8 cellular contexts compared by ENCODE assay signal in the genomic region with DNA sequence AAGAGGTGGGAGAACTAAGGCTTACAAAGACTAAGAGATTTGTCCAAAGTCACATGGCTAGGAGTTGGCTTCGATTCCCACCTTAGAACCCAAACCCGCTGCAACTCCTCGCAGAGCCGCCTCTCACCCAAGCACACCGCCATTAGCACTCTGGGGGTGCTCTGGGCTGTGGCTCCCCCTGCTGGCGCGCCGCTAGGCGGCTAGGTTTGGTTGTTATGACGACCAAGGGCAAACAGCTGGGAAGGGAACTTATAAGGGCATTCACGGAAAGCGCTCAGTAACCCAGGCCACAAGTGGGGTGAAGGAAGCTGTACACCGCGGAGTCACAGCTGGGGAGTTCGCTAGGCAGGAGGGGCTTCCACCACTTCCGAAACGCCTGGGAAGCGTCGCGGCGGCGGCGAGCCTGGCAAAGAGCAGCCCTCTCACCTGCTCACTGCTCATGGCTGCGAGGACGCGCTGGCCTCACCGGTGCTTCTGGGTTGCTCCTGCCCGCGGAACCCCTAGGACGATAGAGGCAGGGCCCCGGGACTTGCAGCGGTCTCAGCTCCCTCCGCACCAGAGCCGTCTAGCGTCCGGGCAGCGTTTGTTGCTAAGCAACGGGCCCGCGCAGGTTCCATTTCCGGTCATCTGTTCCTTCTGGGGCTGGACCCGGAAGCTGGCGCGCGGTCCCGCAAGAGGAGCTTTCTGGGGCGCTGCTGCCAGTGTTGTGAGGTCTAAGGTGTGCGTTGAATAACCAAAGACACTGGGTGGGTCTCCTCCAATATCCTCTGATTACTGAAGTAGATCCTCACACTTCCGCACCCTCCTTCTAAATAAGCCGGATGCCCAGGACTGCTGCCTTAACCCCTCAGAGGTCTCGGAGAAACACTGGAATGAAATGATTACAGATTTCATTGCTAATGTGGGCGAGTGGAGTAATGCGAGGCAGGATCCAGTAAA. TPM values are rescaled to one million over a fixed set of nuclear protein-coding genes. Genes with fewer than 3 reads are reported as not detected.
DNase-seq lines count a peak whose midpoint lies in the region; ATAC-seq, FAIRE-seq and TF ChIP-seq lines count a peak whose summit lies in the region.

A gene (minus strand): TSS at position 567 of the 939 bp plus-strand sequence. CDS start 126 bp downstream, at position 441.

- peaks cover 17% of the 10 kb centered on the region for H3K27me3 ChIP-seq in HUES6 (ENCODE audit: control insufficient read depth, insufficient read depth, low read length)
- H3K27me3 ChIP-seq in NT2/D1 (ENCODE audit: insufficient read depth, insufficient read length) = no peaks in the 10 kb centered on the region
- peaks cover 17 to 41% of the 10 kb centered on the region in 2 experiments for H3K27me3 ChIP-seq in endothelial cell of umbilical vein (ENCODE audit: control insufficient read depth in 2 of 2, insufficient read depth in 2 of 2, low read length in 2 of 2)

- CTCF ChIA-PET in endothelial cell of umbilical vein (lab: Charles Lee) = interaction anchor here (0.8 to 3.6 kb wide), 25 partner anchors 9 to 1522 kb away, joined by 3 to 42 read pairs (median 7); a partner anchor contains a TSS

- TSS peak; percentile 78 for BruUV-seq in endothelial cell of umbilical vein (replicated peaks; lab: Mats Ljungman, UMichigan)

- peak; percentile 83 for DNase-seq in D341Med (ENCODE audit: low spot score)
- peak; percentile 77 for DNase-seq in NT2/D1 (ENCODE audit: low read depth, low spot score)
- DNase-seq in activated CD8-positive, alpha-beta memory T cell treated with anti-CD3 and anti-CD28 coated beads, Interleukin-2, amount 50 U/mL, for 4 hours = peak; percentile 91
- peak; percentile 86 for DNase-seq in endothelial cell of umbilical vein (ENCODE audit: low read depth, low spot score)
- DNase-seq in mesothelial cell of epicardium (ENCODE audit: low spot score in 2 of 2, unreplicated experiment in 2 of 2) = peak; percentile 68 to 86
- DNase-seq in stimulated activated CD8-positive, alpha-beta memory T cell treated with anti-CD3 and anti-CD28 coated beads, Interleukin-15, amount 100 ng/mL, for 4 hours (ENCODE audit: low read depth in 2 of 2) = peak; percentile 73 to 76

- H3K9ac ChIP-seq in HUES6 (ENCODE audit: low read length) (peak within 1 kb of the TSS; percentile 68), NT2/D1 (ENCODE audit: insufficient read length, low read depth) (peak within 1 kb of the TSS; percentile 72), endothelial cell of umbilical vein (replicated peaks; ENCODE audit: extremely low read depth, insufficient read depth, low read length) (peak within 1 kb of the TSS; percentile 55)

- H3K27ac Mint-ChIP-seq in mesothelial cell of epicardium = peak within 1 kb of the TSS; percentile 95

- peaks cover under 1% of the 10 kb centered on the region for H3K27me3 Mint-ChIP-seq in mesothelial cell of epicardium (ENCODE audit: low read depth)

- H3K36me3 ChIP-seq in HUES6 (ENCODE audit: control insufficient read depth, insufficient read depth, low read length) = no peaks in the 10 kb centered on the region
- no peaks in the 10 kb centered on the region for H3K36me3 ChIP-seq in NT2/D1 (ENCODE audit: insufficient read depth, insufficient read length, low read length)
- H3K36me3 ChIP-seq in endothelial cell of umbilical vein (ENCODE audit: control insufficient read depth in 2 of 2, extremely low read depth in 1 of 2, insufficient read depth in 2 of 2, low read length in 2 of 2) = no peaks in the 10 kb centered on the region

- peak within 1 kb of the TSS; percentile 84 for H3K4me3 ChIP-seq in HUES6 (ENCODE audit: low read depth, low read length)
- peak within 1 kb of the TSS; percentile 98 for H3K4me3 ChIP-seq in NT2/D1 (ENCODE audit: insufficient read length, low read depth)
- H3K4me3 ChIP-seq in endothelial cell of umbilical vein (replicated peaks in 1 of 3; ENCODE audit: insufficient read depth in 1 of 3, low read depth in 1 of 3, low read length in 3 of 3) = peak within 1 kb of the TSS; percentile 7 to 98 (median 52)

- peak within 1 kb of the TSS; percentile 76 for H2AFZ ChIP-seq in endothelial cell of umbilical vein (ENCODE audit: low read depth, low read length)

- peak; percentile 99 for ATAC-seq in GM21423 (IDR thresholded peaks at IDR 0.05; ENCODE audit: unreplicated experiment)

- H3K9me3 ChIP-seq in HUES6 (ENCODE audit: control insufficient read depth, insufficient read depth, low read depth, low read length) (no peaks in the 10 kb centered on the region), NT2/D1 (ENCODE audit: insufficient read depth, low read length) (no peaks in the 10 kb centered on the region), endothelial cell of umbilical vein (replicated peaks; ENCODE audit: control insufficient read depth, insufficient read depth, low read length) (no peaks in the 10 kb centered on the region)

- no peaks in the 10 kb centered on the region for H3K79me2 ChIP-seq in endothelial cell of umbilical vein (ENCODE audit: control insufficient read depth, insufficient read depth, low read length)

- intact Hi-C loops in endothelial cell of umbilical vein (cut with micrococcal nuclease) = loop anchor here (2.0 to 10.0 kb wide), 3 partner anchors 412 to 1384 kb away; a partner anchor contains a TSS

- no peaks in the 10 kb centered on the region for H3K9me3 Mint-ChIP-seq in mesothelial cell of epicardium

- FAIRE-seq in endothelial cell of umbilical vein (lab: Jason Lieb, UNC) = peak; percentile 78

- peak; percentile 45 for TF ChIP-seq POLR2A in endothelial cell of umbilical vein (IDR thresholded peaks at IDR 0.05; ENCODE audit: low read depth, low read length)

- peak; percentile 90 to 99 for TF ChIP-seq CTCF in endothelial cell of umbilical vein (IDR thresholded peaks at IDR 0.05; ENCODE audit: extremely low read depth in 1 of 2, insufficient read depth in 1 of 2, low read depth in 1 of 2, low read length in 2 of 2)
- TF ChIP-seq CTCF in mesothelial cell of epicardium (IDR thresholded peaks at IDR 0.05; ENCODE audit: unreplicated experiment) = peak; percentile 80

- dilution Hi-C loops in endothelial cell of umbilical vein (cut with MboI; ENCODE audit: extremely low pct_ligation_motif_present, low sequenced_read_pairs) = no loop called here

- no peaks in the 10 kb centered on the region for H3K9me1 ChIP-seq in endothelial cell of umbilical vein (replicated peaks; ENCODE audit: control insufficient read depth, extremely low read depth, insufficient read depth, low read length)

- H3K27ac ChIP-seq in HUES6 (ENCODE audit: low read depth, low read length) (peak within 1 kb of the TSS; percentile 52; the same call in 1 of the 2 replicates), endothelial cell of umbilical vein (ENCODE audit: insufficient read depth, low read depth, low read length) (peak within 1 kb of the TSS; percentile 27)

- H3K4me1 Mint-ChIP-seq in mesothelial cell of epicardium = peaks cover 3% of the 10 kb centered on the region

- peak within 1 kb of the TSS; percentile 73 for H3K4me2 ChIP-seq in endothelial cell of umbilical vein (ENCODE audit: insufficient read depth, low read length)

- H3K36me3 Mint-ChIP-seq in mesothelial cell of epicardium = no peaks in the 10 kb centered on the region

- no peaks in the 10 kb centered on the region for H4K20me1 ChIP-seq in endothelial cell of umbilical vein (replicated peaks; ENCODE audit: control insufficient read depth, extremely low read depth, insufficient read depth, low read length)

- H3K4me1 ChIP-seq in HUES6 (ENCODE audit: control insufficient read depth, insufficient read depth, low read length) (0 out of 2 replicates have a peak, but pooled peaks cover 8% of the 10 kb centered on the region), NT2/D1 (ENCODE audit: insufficient read depth, insufficient read length) (no peaks in the 10 kb centered on the region), endothelial cell of umbilical vein (ENCODE audit: control insufficient read depth, extremely low read depth, insufficient read depth, low read length) (peaks cover 5% of the 10 kb centered on the region)

- peak within 1 kb of the TSS; percentile 97 for H3K4me3 Mint-ChIP-seq in mesothelial cell of epicardium

- POLR2A ChIA-PET in endothelial cell of umbilical vein (lab: Charles Lee) = interaction anchor here (0.7 kb wide), 1 partner anchor 157 kb away, joined by 4 read pairs; no protein-coding TSS in a partner anchor

TF ChIP-seq in endothelial cell of umbilical vein, 7 proteins besides CTCF, POLR2A, EP300 and RAD21:
- TF ChIP-seq, protein P1, sequence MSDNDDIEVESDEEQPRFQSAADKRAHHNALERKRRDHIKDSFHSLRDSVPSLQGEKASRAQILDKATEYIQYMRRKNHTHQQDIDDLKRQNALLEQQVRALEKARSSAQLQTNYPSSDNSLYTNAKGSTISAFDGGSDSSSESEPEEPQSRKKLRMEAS (IDR thresholded peaks at IDR 0.05; ENCODE audit: insufficient read depth, insufficient read length) = no peak
- TF ChIP-seq EZH2 (IDR thresholded peaks at IDR 0.05; ENCODE audit: borderline replicate concordance, low read depth, low read length, severe bottlenecking) = no peak
- TF ChIP-seq JUN (IDR thresholded peaks at IDR 0.05; ENCODE audit: borderline replicate concordance, insufficient read depth, insufficient read length, low read depth) = no peak
- TF ChIP-seq GATA2 (IDR thresholded peaks at IDR 0.05; ENCODE audit: insufficient read depth, insufficient read length, low read depth, low read length) = no peak
- no peak for TF ChIP-seq MYC (IDR thresholded peaks at IDR 0.05; ENCODE audit: low read depth, low read length)
- no peak for TF ChIP-seq FOS (IDR thresholded peaks at IDR 0.05; ENCODE audit: borderline replicate concordance, insufficient read depth, low read length)
- no peak for TF ChIP-seq POLR2AphosphoS5 (IDR thresholded peaks at IDR 0.05; ENCODE audit: insufficient read depth, low read depth, low read length)

RNA-seq across cellular contexts. Expression of the gene that starts here (rescaled TPM):
- total RNA-seq in endothelial cell of umbilical vein (0.05 and 0.24 TPM in 2 replicates), mesothelial cell of epicardium (0.63 to 0.86 TPM (median 0.71 TPM) in 3 replicates)
- polyA plus RNA-seq in endothelial cell of umbilical vein = 0.15 TPM in 1 of 2 replicates, not detected in the other
- polyA plus RNA-seq in endothelial cell of umbilical vein (2011; cell fraction: cytosol; rRNA removed) = 0.13 TPM in 1 of 2 replicates, not detected in the other
- polyA plus RNA-seq in endothelial cell of umbilical vein (2011; cell fraction: nucleus; rRNA removed) = 0.10 and 0.13 TPM in 2 replicates
- not detected in 2 replicates for polyA plus RNA-seq in endothelial cell of umbilical vein (2012)
- 0.05 TPM in 1 of 2 replicates, not detected in the other for polyA minus RNA-seq in endothelial cell of umbilical vein
- polyA minus RNA-seq in endothelial cell of umbilical vein (2011; cell fraction: cytosol; rRNA and poly(A)+ RNA removed) = not detected
- 0.48 and 0.77 TPM in 2 replicates for polyA minus RNA-seq in endothelial cell of umbilical vein (2011; cell fraction: nucleus; rRNA and poly(A)+ RNA removed)

Comparison
In these comparisons a context has a peak if more than half of its experiments do, and no peak if none do; other contexts are left out.
1. Peak in every context shown above with its lines: DNase-seq, ATAC-seq, H3K4me3 ChIP-seq and H3K27ac ChIP-seq.
2. Peak in DNase-seq, H3K4me3 ChIP-seq, H3K27ac ChIP-seq, H3K9ac ChIP-seq and H3K4me2 ChIP-seq in endothelial cell of umbilical vein; RNA of the gene not detected or under 1 TPM.
3. Peak in DNase-seq in mesothelial cell of epicardium; RNA of the gene not detected or under 1 TPM.